ENCODE assay signal across 17 cellular contexts in genomic region chr7:17446340-17446739, GRCh38.
DNase-seq lines count a peak whose midpoint lies in the region; ATAC-seq and TF ChIP-seq lines count a peak whose summit lies in the region.
"Had no signal": no experiment of that assay in that cellular context is flagged by ENCODE, and none has a peak within 500 bp of the region (broad histone marks: within the 10 kb centered on the region; RNA-seq: fewer than 3 reads in every experiment).

No MANE protein-coding gene starts in this region.

- no peak for TF ChIP-seq POLR2A in adrenal gland (IDR thresholded peaks at IDR 0.05)

- no peaks in the 10 kb centered on the region for H3K36me3 ChIP-seq in adrenal gland (replicated peaks in 1 of 2)
- no peaks in the 10 kb centered on the region for H3K36me3 ChIP-seq in upper lobe of right lung

- ATAC-seq in HG03139 (IDR thresholded peaks at IDR 0.05; ENCODE audit: unreplicated experiment) (no peak), upper lobe of right lung (no peak), GM18520 (IDR thresholded peaks at IDR 0.05; ENCODE audit: unreplicated experiment) (no peak)

- no peak for TF ChIP-seq CTCF in adrenal gland (IDR thresholded peaks at IDR 0.05)
- TF ChIP-seq CTCF in retinal pigment epithelial cell (conservative IDR thresholded peaks at IDR 0.05; ENCODE audit: low read depth, low read length) = no peak
- TF ChIP-seq CTCF in upper lobe of right lung (IDR thresholded peaks at IDR 0.05) = no peak

- intact Hi-C loops in adrenal gland (cut with DNase I) (no loop called here), upper lobe of right lung (cut with DNase I) (no loop called here)

- H3K4me1 ChIP-seq in adrenal gland (replicated peaks in 1 of 2) (peaks cover 10 to 32% of the 10 kb centered on the region in 2 donors), upper lobe of right lung (no peaks in the 10 kb centered on the region)
- H3K4me1 ChIP-seq: BLaER1 had no signal

- whole genome bisulfite sequencing in adrenal gland, 4 donors = 24 to 37% (median 30%) methylated on average over 4 of the region's 4 CpGs

- H3K27ac ChIP-seq in adrenal gland = no peak overlapping the region
- no peak overlapping the region for H3K27ac ChIP-seq in upper lobe of right lung
- H3K27ac ChIP-seq: BLaER1, C4-2B, GM23248 had no signal

- H3K4me3 ChIP-seq in adrenal gland = no peak overlapping the region
- H3K4me3 ChIP-seq in retinal pigment epithelial cell (ENCODE audit: low read length) = no peak overlapping the region
- no peak overlapping the region for H3K4me3 ChIP-seq in upper lobe of right lung
- H3K4me3 ChIP-seq: BLaER1, GM23248 had no signal

- DNase-seq in NCI-H226 = peak; percentile 27
- DNase-seq in adrenal gland = peak in 6 of 7 donors; percentile 21 to 61 (median 35)
- DNase-seq in dermis microvascular lymphatic vessel endothelial cell (ENCODE audit: low read depth in 2 of 2) = peak; percentile 34 to 54
- peak; percentile 20 for DNase-seq in retinal pigment epithelial cell (ENCODE audit: low read depth)
- no peak for DNase-seq in GF-D8 (lab: John Stamatoyannopoulos, UW)
- DNase-seq in upper lobe of right lung = no peak
- DNase-seq: CD4-positive, CD25-positive, alpha-beta regulatory T cell; CD8-positive, alpha-beta memory T cell; DMS 273 treated with DMSO at 0.1 percent for 48 hours; DMS79; GM23248; H7; HCEC 1CT had no signal

- H3K27me3 ChIP-seq in adrenal gland (no peaks in the 10 kb centered on the region), upper lobe of right lung (no peaks in the 10 kb centered on the region)
- H3K27me3 ChIP-seq: BLaER1 had no signal

- H3K9me3 ChIP-seq in adrenal gland (replicated peaks in 1 of 3) (peaks cover 0 to 8% (median 0%) of the 10 kb centered on the region in 3 donors), upper lobe of right lung (peaks cover 7% of the 10 kb centered on the region)

Comparison
In these comparisons a context has a peak if more than half of its experiments do, and no peak if none do; other contexts are left out.
1. DNase-seq: peak in NCI-H226 (single experiment), adrenal gland (6 of 7), dermis microvascular lymphatic vessel endothelial cell (2 of 2) and retinal pigment epithelial cell (single experiment); none in GF-D8 (single experiment) and upper lobe of right lung (single experiment).